ENCODE assay signal across 18 cellular contexts in the genomic region with DNA sequence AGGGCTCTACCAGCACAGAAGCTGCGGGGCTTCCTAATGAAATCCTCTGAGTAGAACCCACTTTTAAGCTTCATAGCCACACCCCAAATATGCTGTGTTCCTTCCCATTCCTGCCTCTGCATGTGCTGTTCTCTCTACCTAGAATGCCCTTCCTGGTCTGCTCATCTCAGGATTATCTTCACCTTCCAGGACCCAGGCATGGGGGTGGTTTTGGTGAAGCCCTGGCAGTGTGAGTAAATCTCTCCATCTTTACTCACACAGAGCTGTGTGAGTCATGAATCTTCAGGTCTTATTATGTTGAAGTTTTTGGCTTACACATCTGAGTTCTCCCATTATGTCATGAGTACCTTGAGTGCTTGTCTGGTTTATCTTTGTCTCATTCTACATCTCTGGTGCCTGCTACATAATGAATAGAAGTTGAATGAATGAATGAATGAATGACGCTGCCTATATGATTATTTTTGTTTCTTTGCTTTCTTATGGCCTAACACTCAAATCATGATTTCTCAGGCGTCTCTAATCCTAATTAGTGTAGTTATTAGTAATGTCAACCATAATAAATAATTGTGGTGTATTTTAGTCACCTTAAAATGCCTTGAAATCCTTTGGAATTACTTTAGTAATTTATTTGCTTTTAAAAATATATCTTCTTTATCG. TPM values are rescaled to one million over a fixed set of nuclear protein-coding genes. Genes with fewer than 3 reads are reported as not detected.
DNase-seq lines count a peak whose midpoint lies in the region; TF ChIP-seq lines count a peak whose summit lies in the region.
"Had no signal": no experiment of that assay in that cellular context is flagged by ENCODE, and none has a peak within 500 bp of the region (broad histone marks: within the 10 kb centered on the region; RNA-seq: fewer than 3 reads in every experiment).

No MANE protein-coding gene starts in this region.

- POLR2A ChIA-PET in activated CD4-positive, alpha-beta memory T cell treated with anti-CD3 and anti-CD28 coated beads for 36 hours (lab: Charles Lee) = interaction anchor here (0.6 to 2.0 kb wide), 4 partner anchors 84 to 539 kb away, joined by 3 to 16 read pairs (median 3); partner anchors contain the start of gene LEF1
- POLR2A ChIA-PET in activated CD4-positive, alpha-beta memory T cell treated with anti-CD3 and anti-CD28 coated beads, Interleukin-2, amount 10 ng/mL, durations not matched to agents 7 days and 5 days (lab: Charles Lee) = interaction anchor here (0.9 kb wide), 1 partner anchor 589 kb away, joined by 4 read pairs; the partner anchor contains the start of gene RPL34
- POLR2A ChIA-PET in Caco-2 (lab: Charles Lee) = no interaction called here

- no peak overlapping the region for H3K27ac ChIP-seq in testis
- H3K27ac ChIP-seq: Peyer's patch, sigmoid colon, uterus had no signal

- H3K36me3 Mint-ChIP-seq in activated CD4-positive, alpha-beta memory T cell treated with anti-CD3 and anti-CD28 coated beads for 36 hours = peaks cover 33% of the 10 kb centered on the region
- peaks cover 43% of the 10 kb centered on the region for H3K36me3 Mint-ChIP-seq in activated CD4-positive, alpha-beta memory T cell treated with anti-CD3 and anti-CD28 coated beads, Interleukin-2, amount 10 ng/mL, durations not matched to agents 7 days and 5 days (ENCODE audit: low read depth)
- H3K36me3 Mint-ChIP-seq in Caco-2 (ENCODE audit: insufficient read depth, unreplicated experiment) = peaks cover 9% of the 10 kb centered on the region

- H3K4me1 Mint-ChIP-seq in activated CD4-positive, alpha-beta memory T cell treated with anti-CD3 and anti-CD28 coated beads for 36 hours (ENCODE audit: low read depth) = peaks cover 60% of the 10 kb centered on the region
- peaks cover 34% of the 10 kb centered on the region for H3K4me1 Mint-ChIP-seq in activated CD4-positive, alpha-beta memory T cell treated with anti-CD3 and anti-CD28 coated beads, Interleukin-2, amount 10 ng/mL, durations not matched to agents 7 days and 5 days
- no peaks in the 10 kb centered on the region for H3K4me1 Mint-ChIP-seq in Caco-2 (ENCODE audit: low read depth, unreplicated experiment)

- TF ChIP-seq POLR2A in testis (IDR thresholded peaks at IDR 0.05) = no peak

- peak; percentile 76 for DNase-seq in activated CD4-positive, alpha-beta memory T cell treated with anti-CD3 and anti-CD28 coated beads for 36 hours
- DNase-seq in activated CD4-positive, alpha-beta memory T cell treated with anti-CD3 and anti-CD28 coated beads, Interleukin-2, amount 10 ng/mL, durations not matched to agents 7 days and 5 days = no peak
- DNase-seq in activated T-cell treated with anti-CD3 and anti-CD28 coated beads for 48 hours (ENCODE audit: low read depth) (peak; percentile 45), iris pigment epithelial cell (ENCODE audit: low read depth) (peak; percentile 28), germinal center (ENCODE audit: low spot score) (no peak), testis (no peak), Caco-2 (no peak)
- peak; percentile 28 for DNase-seq in stimulated activated naive CD4-positive, alpha-beta T cell treated with Interleukin-2 at 50 U/mL for 16 hours (lab: John Stamatoyannopoulos, UW)
- DNase-seq: H9, head of caudate nucleus, left cardiac atrium, NCI-H1105, NCI-H446 treated with DMSO at 0.1 percent for 48 hours, nephron progenitor cell, Peyer's patch, sigmoid colon, T-helper 9 cell, uterus had no signal

- TF ChIP-seq CTCF in testis (IDR thresholded peaks at IDR 0.05) = no peak
- TF ChIP-seq CTCF in Caco-2 (IDR thresholded peaks at IDR 0.05; ENCODE audit: insufficient read depth in 1 of 2, low read depth in 1 of 2, low read length in 1 of 2, severe bottlenecking in 1 of 2, unreplicated experiment in 1 of 2) = no peak

- H3K9me3 ChIP-seq in testis (no peaks in the 10 kb centered on the region), Caco-2 (no peaks in the 10 kb centered on the region)
- H3K9me3 ChIP-seq: Peyer's patch, sigmoid colon, uterus had no signal

- no peaks in the 10 kb centered on the region for H3K27me3 ChIP-seq in testis
- no peaks in the 10 kb centered on the region for H3K27me3 ChIP-seq in Caco-2 (replicated peaks; ENCODE audit: control insufficient read depth, insufficient read depth, low read length)
- H3K27me3 ChIP-seq: Peyer's patch, sigmoid colon, uterus had no signal

- no peak overlapping the region for H3K4me3 Mint-ChIP-seq in activated CD4-positive, alpha-beta memory T cell treated with anti-CD3 and anti-CD28 coated beads for 36 hours
- H3K4me3 Mint-ChIP-seq in activated CD4-positive, alpha-beta memory T cell treated with anti-CD3 and anti-CD28 coated beads, Interleukin-2, amount 10 ng/mL, durations not matched to agents 7 days and 5 days = no peak overlapping the region
- H3K4me3 Mint-ChIP-seq in Caco-2 (ENCODE audit: unreplicated experiment) = no peak overlapping the region
- H3K4me3 Mint-ChIP-seq: H9, nephron progenitor cell had no signal

- intact Hi-C loops in activated CD4-positive, alpha-beta memory T cell treated with anti-CD3 and anti-CD28 coated beads for 36 hours (cut with micrococcal nuclease) = loop anchor here (1.0 to 5.0 kb wide), 11 partner anchors 41 to 591 kb away; partner anchors contain the start of genes PAPSS1 and RPL34
- intact Hi-C loops in testis (cut with DNase I; ENCODE audit: low total_unique reads) = no loop called here
- intact Hi-C loops in Caco-2 (cut with micrococcal nuclease; ENCODE audit: unreplicated experiment) = loop anchor here (5.0 kb wide), 1 partner anchor 461 kb away; no protein-coding TSS in a partner anchor

- WGBS in testis, 2 donors = 90 to 97% methylated on average over 4 of the region's 4 CpGs

- no TSS peak for BruUV-seq in Caco-2 (replicated peaks; lab: Mats Ljungman, UMichigan)

- H3K36me3 ChIP-seq in testis (ENCODE audit: low read depth, missing control alignments) (no peaks in the 10 kb centered on the region), Caco-2 (ENCODE audit: control insufficient read depth, insufficient read depth, low read length) (peaks cover 2% of the 10 kb centered on the region; the same call in 1 of the 2 replicates)
- H3K36me3 ChIP-seq: uterus had no signal

- no peaks in the 10 kb centered on the region for H3K27me3 Mint-ChIP-seq in activated CD4-positive, alpha-beta memory T cell treated with anti-CD3 and anti-CD28 coated beads for 36 hours
- H3K27me3 Mint-ChIP-seq in activated CD4-positive, alpha-beta memory T cell treated with anti-CD3 and anti-CD28 coated beads, Interleukin-2, amount 10 ng/mL, durations not matched to agents 7 days and 5 days = no peaks in the 10 kb centered on the region
- no peaks in the 10 kb centered on the region for H3K27me3 Mint-ChIP-seq in Caco-2 (ENCODE audit: insufficient read depth, unreplicated experiment)

- peak overlapping the region; percentile 82 for H3K27ac Mint-ChIP-seq in activated CD4-positive, alpha-beta memory T cell treated with anti-CD3 and anti-CD28 coated beads for 36 hours
- no peak overlapping the region for H3K27ac Mint-ChIP-seq in activated CD4-positive, alpha-beta memory T cell treated with anti-CD3 and anti-CD28 coated beads, Interleukin-2, amount 10 ng/mL, durations not matched to agents 7 days and 5 days
- H3K27ac Mint-ChIP-seq in Caco-2 (ENCODE audit: unreplicated experiment) = no peak overlapping the region
- H3K27ac Mint-ChIP-seq: H9, nephron progenitor cell had no signal

- H3K4me1 ChIP-seq in testis = no peaks in the 10 kb centered on the region
- H3K4me1 ChIP-seq in Caco-2 = no peaks in the 10 kb centered on the region
- H3K4me1 ChIP-seq: Peyer's patch, sigmoid colon, uterus had no signal

- no peaks in the 10 kb centered on the region for H3K9me3 Mint-ChIP-seq in activated CD4-positive, alpha-beta memory T cell treated with anti-CD3 and anti-CD28 coated beads for 36 hours
- no peaks in the 10 kb centered on the region for H3K9me3 Mint-ChIP-seq in activated CD4-positive, alpha-beta memory T cell treated with anti-CD3 and anti-CD28 coated beads, Interleukin-2, amount 10 ng/mL, durations not matched to agents 7 days and 5 days
- H3K9me3 Mint-ChIP-seq in Caco-2 (ENCODE audit: unreplicated experiment) = no peaks in the 10 kb centered on the region
- H3K9me3 Mint-ChIP-seq: H9, nephron progenitor cell had no signal

- CTCF ChIA-PET in activated CD4-positive, alpha-beta memory T cell treated with anti-CD3 and anti-CD28 coated beads for 36 hours (lab: Charles Lee) = interaction anchor here (1.0 to 4.4 kb wide), 17 partner anchors 11 to 541 kb away, joined by 3 to 54 read pairs (median 7); partner anchors contain the start of gene LEF1
- CTCF ChIA-PET in activated CD4-positive, alpha-beta memory T cell treated with anti-CD3 and anti-CD28 coated beads, Interleukin-2, amount 10 ng/mL, durations not matched to agents 7 days and 5 days (lab: Charles Lee) = interaction anchor here (0.6 to 3.2 kb wide), 12 partner anchors 11 to 570 kb away, joined by 3 to 22 read pairs (median 3); partner anchors contain the start of gene LEF1
- CTCF ChIA-PET in Caco-2 (lab: Charles Lee) = interaction anchor here (0.9 to 1.2 kb wide), 2 partner anchors 541 to 542 kb away, joined by 3 to 4 read pairs; no protein-coding TSS in a partner anchor

- no peak overlapping the region for H3K4me3 ChIP-seq in testis
- H3K4me3 ChIP-seq in Caco-2 (ENCODE audit: low read depth, low read length) = no peak overlapping the region
- H3K4me3 ChIP-seq: Peyer's patch, sigmoid colon, uterus had no signal

RNA-seq across cellular contexts. Expression of gene HADH, which starts 41.9 kb away (rescaled TPM):
- 10 to 100 TPM; 49.0 to 50.6 TPM for total RNA-seq in activated CD4-positive, alpha-beta memory T cell treated with anti-CD3 and anti-CD28 coated beads for 36 hours
- total RNA-seq in activated CD4-positive, alpha-beta memory T cell treated with anti-CD3 and anti-CD28 coated beads, Interleukin-2, amount 10 ng/mL, durations not matched to agents 7 days and 5 days = 10 to 100 TPM; 38.0 to 38.6 TPM
- total RNA-seq in testis = 10 to 100 TPM; 65.6 to 71.2 TPM
- 73.8 TPM for polyA plus RNA-seq in testis (ENCODE audit: insufficient read depth, low read depth, low replicate concordance)
- 35.8 and 38.1 TPM in 2 replicates for total RNA-seq in Caco-2 (2022)

Comparison
In these comparisons a context has a peak if more than half of its experiments do, and no peak if none do; other contexts are left out.
1. DNase-seq: peak in activated CD4-positive, alpha-beta memory T cell treated with anti-CD3 and anti-CD28 coated beads for 36 hours (single experiment), activated T-cell treated with anti-CD3 and anti-CD28 coated beads for 48 hours (single experiment), iris pigment epithelial cell (single experiment) and stimulated activated naive CD4-positive, alpha-beta T cell treated with Interleukin-2 at 50 U/mL for 16 hours (single experiment); none in activated CD4-positive, alpha-beta memory T cell treated with anti-CD3 and anti-CD28 coated beads, Interleukin-2, amount 10 ng/mL, durations not matched to agents 7 days and 5 days (single experiment), germinal center (single experiment), testis (single experiment) and Caco-2 (0 of 2).